Comparison of ENCODE assay signal across 9 cellular contexts in genomic region chr13:30371649-30372265, GRCh38. TPM values are rescaled to one million over a fixed set of nuclear protein-coding genes. Genes with fewer than 3 reads are reported as not detected.
DNase-seq lines count a peak whose midpoint lies in the region; ATAC-seq, FAIRE-seq and TF ChIP-seq lines count a peak whose summit lies in the region.
"Had no signal": no experiment of that assay in that cellular context is flagged by ENCODE, and none has a peak within 500 bp of the region (broad histone marks: within the 10 kb centered on the region; RNA-seq: fewer than 3 reads in every experiment).

No MANE protein-coding gene starts in this region.

- no peak overlapping the region for H3K56ac ChIP-seq in IMR-90 (ENCODE audit: extremely low read depth, insufficient read depth, low read length)

- no peaks in the 10 kb centered on the region for H4K20me1 ChIP-seq in IMR-90 (ENCODE audit: insufficient read depth, low read length)

- no peak for TF ChIP-seq RAD21 in IMR-90 (IDR thresholded peaks at IDR 0.05; ENCODE audit: low read length)

- H3K9ac ChIP-seq in IMR-90 (ENCODE audit: low read depth, low read length), result no peak overlapping the region

- H2BK20ac ChIP-seq in IMR-90 (ENCODE audit: low read depth, low read length), result peak overlapping the region; percentile 68; the same call in 1 of the 2 replicates

- H3K36me3 ChIP-seq in IMR-90 (ENCODE audit: control insufficient read depth, insufficient read depth, low read length), result no peaks in the 10 kb centered on the region
- H3K36me3 ChIP-seq in small intestine (ENCODE audit: control insufficient read depth in 2 of 2, insufficient read depth in 2 of 2, low read length in 2 of 2), result no peaks in the 10 kb centered on the region
- H3K36me3 ChIP-seq in WERI-Rb-1, result no peaks in the 10 kb centered on the region

- 19% methylated on average over 8 of the region's 14 CpGs; no CpG with 5 or more reads in 1 of the 2 experiments for WGBS in IMR-90 (ENCODE audit: extremely low coverage in 2 of 2, insufficient read length in 1 of 2), 2 experiments
- WGBS in small intestine, 3 donors, result 5 to 27% (median 6%) methylated on average over 14 of the region's 14 CpGs

- peaks cover 7% of the 10 kb centered on the region for H3K4me1 ChIP-seq in IMR-90 (ENCODE audit: control insufficient read depth, insufficient read depth, low read length)
- no peaks in the 10 kb centered on the region for H3K4me1 ChIP-seq in small intestine (ENCODE audit: control insufficient read depth in 2 of 2, insufficient read depth in 1 of 2, low read depth in 1 of 2, low read length in 1 of 2)

- no peak overlapping the region for H3K4me3 ChIP-seq in IMR-90 (ENCODE audit: insufficient read depth, low read depth, low read length)
- peak overlapping the region in 1 of 2 donors; percentile 10 for H3K4me3 ChIP-seq in small intestine (ENCODE audit: low read depth in 1 of 2, low read length in 2 of 2)
- no peak overlapping the region for H3K4me3 ChIP-seq in WERI-Rb-1 (ENCODE audit: low read depth, low read length)

- H2BK120ac ChIP-seq in IMR-90 (ENCODE audit: low read depth, low read length), result peak overlapping the region; percentile 62

- no peak overlapping the region for H4K91ac ChIP-seq in IMR-90 (ENCODE audit: insufficient read depth, low read depth, low read length)

- peak overlapping the region; percentile 55 for H3K23ac ChIP-seq in IMR-90 (ENCODE audit: low read depth, low read length)

- H2AFZ ChIP-seq in IMR-90 (replicated peaks; ENCODE audit: low read length, poor library complexity), result peak overlapping the region; percentile 81

- H2AK9ac ChIP-seq in IMR-90 (replicated peaks; ENCODE audit: low read depth, low read length, poor library complexity), result peak overlapping the region; percentile 18

- POLR2A ChIA-PET in IMR-90 (lab: Charles Lee; ENCODE audit: unreplicated experiment), result no interaction called here

- intact Hi-C loops in IMR-90 (cut with micrococcal nuclease), result no loop called here

- H3K27me3 ChIP-seq in IMR-90 (ENCODE audit: control insufficient read depth, insufficient read depth, low read length), result no peaks in the 10 kb centered on the region
- H3K27me3 ChIP-seq in small intestine (ENCODE audit: control insufficient read depth in 2 of 2, insufficient read depth in 2 of 2, low read length in 2 of 2), result no peaks in the 10 kb centered on the region
- H3K27me3 ChIP-seq in WERI-Rb-1 (ENCODE audit: insufficient read depth, low read depth, severe bottlenecking), result no peaks in the 10 kb centered on the region

- H3K79me1 ChIP-seq in IMR-90 (ENCODE audit: low read depth in 1 of 2, low read length in 2 of 2), result no peaks in the 10 kb centered on the region

- dilution Hi-C loops in IMR-90 (cut with HindIII; ENCODE audit: low sequenced_read_pairs, unreplicated experiment), result no loop called here

- peak overlapping the region; percentile 32; the same call in 1 of the 3 replicates for H2BK15ac ChIP-seq in IMR-90 (ENCODE audit: low read depth, low read length)

- in situ Hi-C loops in IMR-90 (cut with MboI; ENCODE audit: low sequenced_read_pairs), result no loop called here

- H3K4ac ChIP-seq in IMR-90 (ENCODE audit: low read depth, low read length), result peak overlapping the region; percentile 76

- CTCF ChIA-PET in IMR-90 (lab: Yijun Ruan, JAX), result interaction anchor here (1.2 kb wide), 2 partner anchors 20 to 23 kb away, joined by 3 read pairs; no protein-coding TSS in a partner anchor

- ATAC-seq in GM21528 (IDR thresholded peaks at IDR 0.05; ENCODE audit: low FRiP score, unreplicated experiment) (peak; percentile 67), IMR-90 (ENCODE audit: low read depth) (peak; percentile 82)

- no peak for TF ChIP-seq POLR2A in IMR-90 (IDR thresholded peaks at IDR 0.05; ENCODE audit: low read depth, low read length)

- H2BK5ac ChIP-seq in IMR-90 (ENCODE audit: low read depth, low read length, poor library complexity, severe bottlenecking), result peak overlapping the region; percentile 73

- peak overlapping the region; percentile 24; the same call in 1 of the 2 replicates for H3K14ac ChIP-seq in IMR-90 (replicated peaks; ENCODE audit: low read depth, low read length)

- H2AK5ac ChIP-seq in IMR-90 (ENCODE audit: low read depth, low read length), result peak overlapping the region; percentile 37; the same call in 1 of the 2 replicates

- no peaks in the 10 kb centered on the region for H3K9me3 ChIP-seq in IMR-90 (ENCODE audit: control insufficient read depth, insufficient read depth, low read length)
- no peaks in the 10 kb centered on the region for H3K9me3 ChIP-seq in small intestine (ENCODE audit: control insufficient read depth, low read depth)
- H3K9me3 ChIP-seq in WERI-Rb-1 (ENCODE audit: severe bottlenecking), result no peaks in the 10 kb centered on the region

- H4K5ac ChIP-seq in IMR-90 (ENCODE audit: low read depth, low read length), result peak overlapping the region; percentile 71; the same call in 1 of the 2 replicates

- peak overlapping the region; percentile 61 for H3K4me2 ChIP-seq in IMR-90 (ENCODE audit: low read depth, low read length)

- DNase-seq in GM03348 (ENCODE audit: low spot score), result peak; percentile 28
- peak; percentile 82 for DNase-seq in IMR-90
- DNase-seq in T-helper 22 cell (ENCODE audit: low read depth), result peak; percentile 66
- DNase-seq in central memory CD4-positive, alpha-beta T cell, result peak; percentile 89
- peak; percentile 93 for DNase-seq in small intestine
- no peak for DNase-seq in NCI-H2227 (lab: John Stamatoyannopoulos, UW; ENCODE audit: unreplicated experiment)
- DNase-seq in WERI-Rb-1, result no peak

- H3K18ac ChIP-seq in IMR-90 (ENCODE audit: low read depth, low read length), result peak overlapping the region; percentile 79; the same call in 1 of the 2 replicates

- H3K27ac ChIP-seq in IMR-90 (ENCODE audit: insufficient read depth, low read length), result peak overlapping the region; percentile 0; the same call in 1 of the 2 replicates
- H3K27ac ChIP-seq in small intestine (ENCODE audit: low read depth in 1 of 2, low read length in 1 of 2), result peak overlapping the region; percentile 43 to 87
- no peak overlapping the region for H3K27ac ChIP-seq in WERI-Rb-1

- peaks cover 14% of the 10 kb centered on the region for H3K9me1 ChIP-seq in IMR-90 (ENCODE audit: insufficient read depth, low read length)

- BruUV-seq in IMR-90 (replicated peaks; lab: Mats Ljungman, UMichigan), result no TSS peak

- peak overlapping the region in 1 of 2 experiments; percentile 10; a peak in 2 of 4 replicates for H4K8ac ChIP-seq in IMR-90 (ENCODE audit: low read depth in 2 of 2, low read length in 2 of 2)

- peak; percentile 53 for FAIRE-seq in small intestine (lab: Jason Lieb, UNC)
- FAIRE-seq: TTC549 had no signal

- TF ChIP-seq CTCF in IMR-90 (conservative IDR thresholded peaks at IDR 0.05; ENCODE audit: low read depth, low read length) (no peak), WERI-Rb-1 (IDR thresholded peaks at IDR 0.05; ENCODE audit: low read depth, low read length) (no peak)

TF ChIP-seq in IMR-90, 13 proteins besides CTCF, POLR2A, EP300 and RAD21:
- TF ChIP-seq MAZ (IDR thresholded peaks at IDR 0.05; ENCODE audit: borderline replicate concordance, low read depth, low read length), result no peak
- TF ChIP-seq ELK1 (IDR thresholded peaks at IDR 0.05; ENCODE audit: borderline replicate concordance, low read depth, low read length), result no peak
- peak; percentile 58 for TF ChIP-seq BHLHE40 (IDR thresholded peaks at IDR 0.05; ENCODE audit: low read depth, low read length)
- TF ChIP-seq FOS (IDR thresholded peaks at IDR 0.05; ENCODE audit: low read depth, low read length), result peak; percentile 49; the same call in 1 of the 2 replicates
- TF ChIP-seq CHD1 (IDR thresholded peaks at IDR 0.05; ENCODE audit: low read depth, low read length), result no peak

RNA-seq across cellular contexts. Expression of gene UBE2L5, which starts 50.5 kb away (rescaled TPM):
- 0.18 TPM in 1 of 2 replicates, not detected in the other for total RNA-seq in IMR-90 (2012; rRNA removed)
- polyA plus RNA-seq in IMR-90 (2012; rRNA removed) (not detected in 2 replicates), small intestine (not detected)
- 0.04 TPM in 1 of 2 replicates, not detected in the other for polyA plus RNA-seq in IMR-90 (2012; cell fraction: cytosol; rRNA removed)
- 0.09 TPM in 1 of 2 replicates, not detected in the other for polyA plus RNA-seq in IMR-90 (2012; cell fraction: nucleus; rRNA removed; ENCODE audit: low replicate concordance)

Comparison
In these comparisons a context has a peak if more than half of its experiments do, and no peak if none do; other contexts are left out.
1. DNase-seq: peak in GM03348 (single experiment), IMR-90 (single experiment), T-helper 22 cell (single experiment), central memory CD4-positive, alpha-beta T cell (single experiment) and small intestine (single experiment); none in NCI-H2227 (single experiment) and WERI-Rb-1 (single experiment).